ENCODE assay signal across 36 cellular contexts in genomic region chr2:26119521-26119920, GRCh38.
"Had no signal": no experiment of that assay in that cellular context is flagged by ENCODE, and none has a peak within 500 bp of the region (broad histone marks: within the 10 kb centered on the region; RNA-seq: fewer than 3 reads in every experiment).

No MANE protein-coding gene starts in this region.

- H3K36me3 ChIP-seq: ascending aorta, cardiac muscle cell had no signal

- H3K27ac ChIP-seq: ascending aorta, cardiac muscle cell, WERI-Rb-1 had no signal

- H3K27me3 ChIP-seq: ascending aorta, cardiac muscle cell had no signal

- H3K4me1 Mint-ChIP-seq: brain had no signal

- H3K27ac Mint-ChIP-seq: activated B cell treated with CpG ODN at 0.5 μM for 24 hours; activated CD4-positive, alpha-beta memory T cell treated with anti-CD3 and anti-CD28 coated beads, Interleukin-2, amount 10 ng/mL, durations not matched to agents 7 days and 5 days; activated CD4-positive, alpha-beta T cell treated with anti-CD3 and anti-CD28 coated beads, Interleukin-2, amount 10 ng/mL, durations not matched to agents 7 days and 5 days; activated CD8-positive, alpha-beta memory T cell treated with anti-CD3 and anti-CD28 coated beads, Interleukin-2, amount 10 ng/mL, durations not matched to agents 7 days and 5 days; activated CD8-positive, alpha-beta T cell treated with anti-CD3 and anti-CD28 coated beads, Interleukin-2, amount 10 ng/mL, durations not matched to agents 7 days and 5 days; activated naive CD4-positive, alpha-beta T cell treated with anti-CD3 and anti-CD28 coated beads, Interleukin-2, amount 50 U/mL, for 24 hours; activated naive CD8-positive, alpha-beta T cell; activated naive CD8-positive, alpha-beta T cell treated with anti-CD3 and anti-CD28 coated beads, Interleukin-2, amount 10 ng/mL, durations not matched to agents 7 days and 5 days; activated naive CD8-positive, alpha-beta T cell treated with anti-CD3 and anti-CD28 coated beads, Interleukin-2, amount 50 U/mL, for 24 hours; activated T-cell treated with anti-CD3 and anti-CD28 coated beads, Interleukin-2, amount 50 U/mL, for 24 hours; activated T-helper 2 cell treated with anti-CD3 and anti-CD28 coated beads, Interferon-gamma antibody, Interleukin-2, Interleukin-4, amounts not matched to agents 10 μg/mL and 5 μg/mL and 100 μg/mL, durations not matched to agents 14 hours and 24 hours and 36 hours; T-helper 1 cell treated with Interleukin-12 subunit alpha and Interleukin-12 subunit beta and Interleukin-4 antibody, amounts not matched to agents 30 μg/mL and 1 μg/mL, for 36 hours; T-helper 2 cell treated with Interferon-gamma antibody and Interleukin-4, amounts not matched to agents 5 μg/mL and 100 μg/mL, for 36 hours had no signal

- DNase-seq: activated B cell treated with CpG ODN at 0.5 μM for 24 hours; activated CD4-positive, alpha-beta memory T cell treated with anti-CD3 and anti-CD28 coated beads, Interleukin-2, amount 10 ng/mL, durations not matched to agents 7 days and 5 days; activated CD4-positive, alpha-beta T cell treated with anti-CD3 and anti-CD28 coated beads for 4 hours; activated CD4-positive, alpha-beta T cell treated with anti-CD3 and anti-CD28 coated beads, Interleukin-2, amount 10 ng/mL, durations not matched to agents 7 days and 5 days; activated CD4-positive, alpha-beta T cell treated with anti-CD3 and anti-CD28 coated beads, Interleukin-2, amount 50 U/mL, for 48 hours; activated CD4-positive, CD25-positive, alpha-beta regulatory T cell treated with anti-CD3 and anti-CD28 coated beads, Interleukin-2, amount 50 U/mL, for 72 hours; activated CD8-positive, alpha-beta memory T cell treated with anti-CD3 and anti-CD28 coated beads for 24 hours; activated CD8-positive, alpha-beta memory T cell treated with anti-CD3 and anti-CD28 coated beads, Interleukin-2, amount 10 ng/mL, durations not matched to agents 7 days and 5 days; activated CD8-positive, alpha-beta memory T cell treated with anti-CD3 and anti-CD28 coated beads, Interleukin-2, amount 50 U/mL, for 48 hours; activated CD8-positive, alpha-beta T cell treated with anti-CD3 and anti-CD28 coated beads, Interleukin-2, amount 10 ng/mL, durations not matched to agents 7 days and 5 days; activated effector memory CD4-positive, alpha-beta T cell treated with Interleukin-2 at 50 U/mL for 16 hours; activated gamma-delta T cell; activated naive CD4-positive, alpha-beta T cell treated with anti-CD3 and anti-CD28 coated beads, Interleukin-2, amount 10 ng/mL, durations not matched to agents 7 days and 5 days; activated naive CD4-positive, alpha-beta T cell treated with Interleukin-2 at 50 U/mL for 16 hours; activated naive CD8-positive, alpha-beta T cell treated with anti-CD3 and anti-CD28 coated beads, Interleukin-2, amount 10 ng/mL, durations not matched to agents 7 days and 5 days; activated naive CD8-positive, alpha-beta T cell treated with anti-CD3 and anti-CD28 coated beads, Interleukin-2, amount 50 U/mL, for 24 hours; activated T-cell treated with anti-CD3 and anti-CD28 coated beads, Interleukin-2, amount 50 U/mL, for 24 hours; activated T-cell treated with anti-CD3 and anti-CD28 coated beads, Interleukin-2, amount 50 U/mL, for 48 hours; amygdala; anterior cingulate cortex; cerebellar nuclear complex; SW 1271; T-helper 1 cell; T-helper 2 cell; T-helper 9 cell; WERI-Rb-1 had no signal

- H3K27me3 Mint-ChIP-seq: activated B cell treated with CpG ODN at 0.5 μM for 24 hours; activated CD4-positive, alpha-beta memory T cell treated with anti-CD3 and anti-CD28 coated beads, Interleukin-2, amount 10 ng/mL, durations not matched to agents 7 days and 5 days; activated CD4-positive, alpha-beta T cell treated with anti-CD3 and anti-CD28 coated beads, Interleukin-2, amount 10 ng/mL, durations not matched to agents 7 days and 5 days; activated CD8-positive, alpha-beta memory T cell treated with anti-CD3 and anti-CD28 coated beads, Interleukin-2, amount 10 ng/mL, durations not matched to agents 7 days and 5 days; activated naive CD4-positive, alpha-beta T cell treated with anti-CD3 and anti-CD28 coated beads, Interleukin-2, amount 10 ng/mL, durations not matched to agents 7 days and 5 days; activated naive CD4-positive, alpha-beta T cell treated with anti-CD3 and anti-CD28 coated beads, Interleukin-2, amount 50 U/mL, for 24 hours; activated naive CD8-positive, alpha-beta T cell; activated naive CD8-positive, alpha-beta T cell treated with anti-CD3 and anti-CD28 coated beads, Interleukin-2, amount 10 ng/mL, durations not matched to agents 7 days and 5 days; activated naive CD8-positive, alpha-beta T cell treated with anti-CD3 and anti-CD28 coated beads, Interleukin-2, amount 50 U/mL, for 24 hours; activated T-cell treated with anti-CD3 and anti-CD28 coated beads, Interleukin-2, amount 50 U/mL, for 24 hours; brain; central memory CD8-positive, alpha-beta T cell had no signal

- H3K9me3 ChIP-seq: ascending aorta had no signal

- H3K9me3 Mint-ChIP-seq: activated B cell treated with CpG ODN at 0.5 μM for 24 hours; activated CD4-positive, alpha-beta memory T cell treated with anti-CD3 and anti-CD28 coated beads, Interleukin-2, amount 10 ng/mL, durations not matched to agents 7 days and 5 days; activated CD4-positive, alpha-beta T cell treated with anti-CD3 and anti-CD28 coated beads, Interleukin-2, amount 10 ng/mL, durations not matched to agents 7 days and 5 days; activated naive CD4-positive, alpha-beta T cell treated with anti-CD3 and anti-CD28 coated beads, Interleukin-2, amount 10 ng/mL, durations not matched to agents 7 days and 5 days; activated naive CD4-positive, alpha-beta T cell treated with anti-CD3 and anti-CD28 coated beads, Interleukin-2, amount 50 U/mL, for 24 hours; activated naive CD8-positive, alpha-beta T cell treated with anti-CD3 and anti-CD28 coated beads, Interleukin-2, amount 10 ng/mL, durations not matched to agents 7 days and 5 days; activated naive CD8-positive, alpha-beta T cell treated with anti-CD3 and anti-CD28 coated beads, Interleukin-2, amount 50 U/mL, for 24 hours; activated T-cell treated with anti-CD3 and anti-CD28 coated beads, Interleukin-2, amount 50 U/mL, for 24 hours; activated T-helper 2 cell treated with anti-CD3 and anti-CD28 coated beads, Interferon-gamma antibody, Interleukin-2, Interleukin-4, amounts not matched to agents 10 μg/mL and 5 μg/mL and 100 μg/mL, durations not matched to agents 14 hours and 24 hours and 36 hours; central memory CD8-positive, alpha-beta T cell; T-helper 1 cell treated with Interleukin-12 subunit alpha and Interleukin-12 subunit beta and Interleukin-4 antibody, amounts not matched to agents 30 μg/mL and 1 μg/mL, for 36 hours; T-helper 2 cell treated with Interferon-gamma antibody and Interleukin-4, amounts not matched to agents 5 μg/mL and 100 μg/mL, for 36 hours had no signal

- ATAC-seq: activated CD8-positive, alpha-beta memory T cell treated with anti-CD3 and anti-CD28 coated beads, Interleukin-2, amount 10 ng/mL, durations not matched to agents 7 days and 5 days; activated CD8-positive, alpha-beta T cell treated with anti-CD3 and anti-CD28 coated beads, Interleukin-2, amount 10 ng/mL, durations not matched to agents 7 days and 5 days; activated naive CD8-positive, alpha-beta T cell treated with anti-CD3 and anti-CD28 coated beads, Interleukin-2, amount 50 U/mL, for 24 hours had no signal

- H3K4me1 ChIP-seq: ascending aorta had no signal

- H3K4me3 ChIP-seq: ascending aorta, cardiac muscle cell had no signal

- H3K4me3 Mint-ChIP-seq: activated B cell treated with CpG ODN at 0.5 μM for 24 hours; activated CD4-positive, alpha-beta memory T cell treated with anti-CD3 and anti-CD28 coated beads, Interleukin-2, amount 10 ng/mL, durations not matched to agents 7 days and 5 days; activated CD4-positive, alpha-beta T cell treated with anti-CD3 and anti-CD28 coated beads, Interleukin-2, amount 10 ng/mL, durations not matched to agents 7 days and 5 days; activated CD8-positive, alpha-beta memory T cell treated with anti-CD3 and anti-CD28 coated beads, Interleukin-2, amount 10 ng/mL, durations not matched to agents 7 days and 5 days; activated CD8-positive, alpha-beta T cell treated with anti-CD3 and anti-CD28 coated beads, Interleukin-2, amount 10 ng/mL, durations not matched to agents 7 days and 5 days; activated naive CD4-positive, alpha-beta T cell treated with anti-CD3 and anti-CD28 coated beads, Interleukin-2, amount 10 ng/mL, durations not matched to agents 7 days and 5 days; activated naive CD4-positive, alpha-beta T cell treated with anti-CD3 and anti-CD28 coated beads, Interleukin-2, amount 50 U/mL, for 24 hours; activated naive CD8-positive, alpha-beta T cell; activated naive CD8-positive, alpha-beta T cell treated with anti-CD3 and anti-CD28 coated beads, Interleukin-2, amount 10 ng/mL, durations not matched to agents 7 days and 5 days; activated naive CD8-positive, alpha-beta T cell treated with anti-CD3 and anti-CD28 coated beads, Interleukin-2, amount 50 U/mL, for 24 hours; activated T-cell treated with anti-CD3 and anti-CD28 coated beads, Interleukin-2, amount 50 U/mL, for 24 hours; brain; central memory CD8-positive, alpha-beta T cell; T-helper 1 cell treated with Interleukin-12 subunit alpha and Interleukin-12 subunit beta and Interleukin-4 antibody, amounts not matched to agents 30 μg/mL and 1 μg/mL, for 36 hours; T-helper 2 cell treated with Interferon-gamma antibody and Interleukin-4, amounts not matched to agents 5 μg/mL and 100 μg/mL, for 36 hours had no signal

- FAIRE-seq: bronchial epithelial cell had no signal
